In the genomic region with DNA sequence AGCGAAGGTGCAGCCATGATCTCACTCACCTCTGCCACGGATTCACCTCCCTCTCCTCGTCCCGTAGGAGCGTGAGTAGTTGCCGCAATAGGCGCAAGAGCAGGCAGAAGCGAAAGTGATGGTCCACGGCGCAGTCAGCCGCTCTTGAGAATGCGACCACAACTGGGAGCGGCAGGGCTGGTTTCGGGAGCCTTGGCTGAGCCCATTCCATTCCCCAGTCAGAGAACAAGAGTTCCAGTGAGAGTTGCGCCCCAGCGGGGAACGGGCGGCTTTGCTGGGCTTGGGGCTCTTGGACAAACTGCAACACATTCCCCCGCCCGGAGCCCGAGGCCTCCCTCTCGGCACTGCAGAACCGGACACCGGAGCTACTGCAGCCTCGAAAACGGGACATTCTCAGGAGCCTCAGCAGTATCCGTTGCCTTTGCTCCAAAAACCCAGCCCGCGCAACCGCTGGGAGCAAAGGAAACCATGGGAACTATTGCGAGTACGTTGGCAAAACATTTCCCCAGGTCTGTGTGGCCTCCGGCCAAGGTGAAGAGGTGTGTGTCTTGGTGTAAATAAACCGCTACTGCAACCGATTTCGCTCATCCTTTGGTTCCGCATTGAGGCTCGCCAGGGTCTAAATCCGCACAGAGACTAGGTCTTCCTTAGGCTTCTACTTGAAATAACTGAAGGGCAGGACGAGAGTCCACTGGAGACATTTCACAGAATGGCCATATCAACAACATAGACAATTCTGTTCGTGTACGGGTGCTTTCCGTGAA, we compare ENCODE assay signal across 8 cellular contexts. TPM values are rescaled to one million over a fixed set of nuclear protein-coding genes. Genes with fewer than 3 reads are reported as not detected.
DNase-seq lines count a peak whose midpoint lies in the region; ATAC-seq, FAIRE-seq and TF ChIP-seq lines count a peak whose summit lies in the region.

No MANE protein-coding gene starts in this region.

- H3K4me3 Mint-ChIP-seq in nephron progenitor cell = peak overlapping the region; percentile 97

- H3K4me1 Mint-ChIP-seq in nephron progenitor cell = peaks cover 12% of the 10 kb centered on the region

- peaks cover 29% of the 10 kb centered on the region for H3K9me3 Mint-ChIP-seq in nephron progenitor cell

- no peak for TF ChIP-seq CTCF in nephron progenitor cell (IDR thresholded peaks at IDR 0.05)

- peaks cover 34% of the 10 kb centered on the region for H3K27me3 Mint-ChIP-seq in nephron progenitor cell (ENCODE audit: low read depth, poor library complexity)

- FAIRE-seq in RCC 7860 (lab: Jason Lieb, UNC) = no peak

- peak; percentile 73 for ATAC-seq in GM21723 (IDR thresholded peaks at IDR 0.05; ENCODE audit: unreplicated experiment)

- H3K36me3 Mint-ChIP-seq in nephron progenitor cell (ENCODE audit: low read depth) = no peaks in the 10 kb centered on the region

- DNase-seq in DMS53 treated with DMSO at 0.1 percent for 48 hours (lab: John Stamatoyannopoulos, UW; ENCODE audit: unreplicated experiment) = peak; percentile 71
- DNase-seq in Jurkat, Clone E6-1 (ENCODE audit: low read depth, low spot score) = no peak
- DNase-seq in RCC 7860 (ENCODE audit: low spot score) = peak; percentile 64
- peak; percentile 17 for DNase-seq in activated T-helper 9 cell treated with anti-CD3 and anti-CD28 coated beads, Interleukin-2, amount 50 U/mL, for 16 hours (ENCODE audit: low read depth)
- DNase-seq in fibroblast of the conjunctiva (ENCODE audit: low read depth) = peak; percentile 70
- DNase-seq in nephron progenitor cell = peak; percentile 57
- peak; percentile 75 for DNase-seq in superior temporal gyrus (ENCODE audit: extremely low spot score)

- peak overlapping the region; percentile 58 for H3K27ac Mint-ChIP-seq in nephron progenitor cell

- peak overlapping the region; percentile 46 for H3K4me3 ChIP-seq in Jurkat, Clone E6-1 (ENCODE audit: low read length)

RNA-seq across cellular contexts. Expression of a gene that starts 5.7 kb away (rescaled TPM):
- 15.1 TPM for polyA plus RNA-seq in Jurkat, Clone E6-1 (2012; ENCODE audit: insufficient read depth, insufficient read length)
